ENCODE assay signal across 17 cellular contexts in the genomic region with DNA sequence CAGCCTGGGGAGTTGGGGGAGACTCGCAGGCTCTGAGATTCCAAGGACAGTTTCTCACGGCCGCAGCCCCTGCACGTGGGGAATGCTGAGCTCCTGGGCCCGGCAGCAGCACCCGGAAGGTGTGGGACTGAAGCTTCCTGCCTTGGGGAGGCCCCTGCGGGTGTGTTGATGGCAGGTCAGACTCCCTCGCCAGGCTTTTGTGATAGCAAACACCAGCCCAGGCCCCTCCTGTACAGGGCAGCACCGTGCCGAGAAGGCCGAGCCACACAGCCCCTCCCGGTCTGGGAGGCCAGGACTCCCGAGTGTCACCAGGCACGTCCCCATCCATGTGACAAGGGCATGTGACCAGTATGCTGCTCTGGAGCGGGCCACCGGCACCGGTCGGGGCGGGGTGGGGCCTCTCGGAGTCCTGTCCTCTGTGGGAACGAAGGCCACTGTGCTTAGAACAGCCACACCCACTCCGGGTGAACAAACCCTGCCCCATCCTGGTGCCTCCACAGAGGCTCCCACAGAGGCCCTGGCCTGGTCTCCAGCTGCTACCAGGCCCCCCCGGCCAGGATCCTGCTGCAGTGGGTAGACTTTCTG. TPM values are rescaled to one million over a fixed set of nuclear protein-coding genes. Genes with fewer than 3 reads are reported as not detected.
DNase-seq lines count a peak whose midpoint lies in the region; ATAC-seq and TF ChIP-seq lines count a peak whose summit lies in the region.
"Had no signal": no experiment of that assay in that cellular context is flagged by ENCODE, and none has a peak within 500 bp of the region (broad histone marks: within the 10 kb centered on the region; RNA-seq: fewer than 3 reads in every experiment).

No MANE protein-coding gene starts in this region.

- H3K27me3 Mint-ChIP-seq in activated T-cell treated with anti-CD3 and anti-CD28 coated beads, Interleukin-2, amount 50 U/mL, for 24 hours: peaks cover 19% of the 10 kb centered on the region

- no peaks in the 10 kb centered on the region for H3K27me3 ChIP-seq in dorsolateral prefrontal cortex
- peaks cover 0 to 18% (median 4%) of the 10 kb centered on the region in 3 donors for H3K27me3 ChIP-seq in psoas muscle (ENCODE audit: insufficient read depth in 3 of 3, low read length in 2 of 3)

- no peak overlapping the region for H3K4me3 Mint-ChIP-seq in activated T-cell treated with anti-CD3 and anti-CD28 coated beads, Interleukin-2, amount 50 U/mL, for 24 hours
- H3K4me3 Mint-ChIP-seq: activated naive CD4-positive, alpha-beta T cell treated with anti-CD3 and anti-CD28 coated beads for 36 hours; central memory CD8-positive, alpha-beta T cell; GM23338; stimulated activated naive B cell treated with anti-CD40 and anti-IgM and Interleukin-4, amounts not matched to agents 10 μg/mL and 1 μg/mL and 100 μg/mL, for 72 hours had no signal

- H3K36me3 Mint-ChIP-seq in activated T-cell treated with anti-CD3 and anti-CD28 coated beads, Interleukin-2, amount 50 U/mL, for 24 hours (ENCODE audit: low read depth): no peaks in the 10 kb centered on the region
- H3K36me3 Mint-ChIP-seq: stimulated activated naive B cell treated with anti-CD40 and anti-IgM and Interleukin-4, amounts not matched to agents 10 μg/mL and 1 μg/mL and 100 μg/mL, for 72 hours had no signal

- H3K27ac ChIP-seq in dorsolateral prefrontal cortex (peak overlapping the region in 52 of 59 donors; percentile 19 to 85 (median 68)), psoas muscle (peak overlapping the region; percentile 55)
- H3K27ac ChIP-seq: A549, SK-N-MC had no signal

- no peaks in the 10 kb centered on the region for H3K36me3 ChIP-seq in psoas muscle (ENCODE audit: insufficient read depth in 1 of 2, low read depth in 1 of 2)

- ATAC-seq in psoas muscle: peak; percentile 38 to 62 (median 51)
- no peak for ATAC-seq in GM21390 (IDR thresholded peaks at IDR 0.05; ENCODE audit: unreplicated experiment)
- ATAC-seq: A549; GM23338; stimulated activated naive B cell treated with anti-CD40 and anti-IgM and Interleukin-4, amounts not matched to agents 10 μg/mL and 1 μg/mL and 100 μg/mL, for 72 hours had no signal

- no peaks in the 10 kb centered on the region for H3K4me1 Mint-ChIP-seq in activated T-cell treated with anti-CD3 and anti-CD28 coated beads, Interleukin-2, amount 50 U/mL, for 24 hours (ENCODE audit: low read depth)
- H3K4me1 Mint-ChIP-seq: central memory CD8-positive, alpha-beta T cell; GM23338 had no signal

- no peak overlapping the region for H3K27ac Mint-ChIP-seq in activated T-cell treated with anti-CD3 and anti-CD28 coated beads, Interleukin-2, amount 50 U/mL, for 24 hours
- H3K27ac Mint-ChIP-seq: activated naive CD4-positive, alpha-beta T cell treated with anti-CD3 and anti-CD28 coated beads for 36 hours; GM23338; stimulated activated naive B cell treated with anti-CD40 and anti-IgM and Interleukin-4, amounts not matched to agents 10 μg/mL and 1 μg/mL and 100 μg/mL, for 72 hours had no signal

- H3K9me3 ChIP-seq in psoas muscle: no peaks in the 10 kb centered on the region
- H3K9me3 ChIP-seq: A549 had no signal

- DNase-seq in C1 segment of cervical spinal cord (lab: John Stamatoyannopoulos, UW) (peak in 8 of 14 donors; percentile 12 to 72 (median 40)), dorsolateral prefrontal cortex (peak in 9 of 10 donors; percentile 47 to 79 (median 69)), inferior parietal cortex (ENCODE audit: extremely low spot score) (peak; percentile 33), psoas muscle (peak; percentile 33 to 64), iPS-NIHi7 (ENCODE audit: extremely low spot score) (no peak), activated T-cell treated with anti-CD3 and anti-CD28 coated beads for 4 hours (no peak)
- DNase-seq in activated T-cell treated with anti-CD3 and anti-CD28 coated beads, Interleukin-2, amount 50 U/mL, for 24 hours: no peak
- DNase-seq: activated naive CD4-positive, alpha-beta T cell treated with anti-CD3 and anti-CD28 coated beads for 36 hours; COR-L47; NCI-H2171 treated with DMSO at 0.1 percent for 48 hours; stimulated activated CD4-positive, alpha-beta T cell treated with anti-CD3 and anti-CD28 coated beads, Interleukin-4, amount 100 ng/mL, for 4 hours; stimulated activated naive B cell treated with anti-CD40 and anti-IgM and Interleukin-4, amounts not matched to agents 10 μg/mL and 1 μg/mL and 100 μg/mL, for 72 hours had no signal

- TF ChIP-seq CTCF in dorsolateral prefrontal cortex (IDR thresholded peaks at IDR 0.05 in 54 of 56, conservative IDR thresholded peaks at IDR 0.05 in 2 of 56; ENCODE audit: low read depth in 1 of 56, partially characterized antibody in 56 of 56) (peak in 2 of 56 donors; percentile 12 to 16), psoas muscle (IDR thresholded peaks at IDR 0.05) (no peak)

- H3K4me1 ChIP-seq in psoas muscle: no peaks in the 10 kb centered on the region

- H3K4me3 ChIP-seq in dorsolateral prefrontal cortex: no peak overlapping the region
- no peak overlapping the region for H3K4me3 ChIP-seq in psoas muscle
- H3K4me3 ChIP-seq: A549, GM23338, SK-N-MC had no signal

- no peaks in the 10 kb centered on the region for H3K9me3 Mint-ChIP-seq in activated T-cell treated with anti-CD3 and anti-CD28 coated beads, Interleukin-2, amount 50 U/mL, for 24 hours
- H3K9me3 Mint-ChIP-seq: activated naive CD4-positive, alpha-beta T cell treated with anti-CD3 and anti-CD28 coated beads for 36 hours; central memory CD8-positive, alpha-beta T cell; GM23338; stimulated activated naive B cell treated with anti-CD40 and anti-IgM and Interleukin-4, amounts not matched to agents 10 μg/mL and 1 μg/mL and 100 μg/mL, for 72 hours had no signal

- intact Hi-C loops in dorsolateral prefrontal cortex (cut with DNase I) (loop anchor here (5.0 to 10.0 kb wide), 4 partner anchors 411 to 1009 kb away; a partner anchor contains a TSS), psoas muscle (cut with DNase I) (loop anchor here in 1 of 2 donors (5.0 to 10.0 kb wide), 3 partner anchors 139 to 549 kb away; a partner anchor contains a TSS)

- 49 to 64% (median 57%) methylated on average over 23 of the region's 23 CpGs for WGBS in psoas muscle, 3 donors

RNA-seq across cellular contexts. Expression of a gene that starts 31.1 kb away (rescaled TPM):
- total RNA-seq in dorsolateral prefrontal cortex (1 to 10 TPM in 114 of 120 experiments, under 1 TPM in 6; 0.35 to 4.6 (median 2.1) TPM), psoas muscle (under 1 TPM; 0.29 to 0.56 (median 0.49) TPM)
- polyA plus RNA-seq in psoas muscle: under 1 TPM; 0.29 to 0.55 (median 0.52) TPM

Comparison
In these comparisons a context has a peak if more than half of its experiments do, and no peak if none do; other contexts are left out.
1. DNase-seq: peak in C1 segment of cervical spinal cord (8 of 14), dorsolateral prefrontal cortex (9 of 10), inferior parietal cortex (single experiment) and psoas muscle (2 of 2); none in iPS-NIHi7 (single experiment), activated T-cell treated with anti-CD3 and anti-CD28 coated beads, Interleukin-2, amount 50 U/mL, for 24 hours (single experiment) and activated T-cell treated with anti-CD3 and anti-CD28 coated beads for 4 hours (single experiment).